ENCODE assay signal across 8 cellular contexts in genomic region chr5:956941-957729, GRCh38. TPM values are rescaled to one million over a fixed set of nuclear protein-coding genes. Genes with fewer than 3 reads are reported as not detected.
A peak's percentile ranks its signal among the peaks of the same experiment; 100 is the strongest.
DNase-seq lines count a peak whose midpoint lies in the region; ATAC-seq and TF ChIP-seq lines count a peak whose summit lies in the region.

No MANE protein-coding gene starts in this region.

- TF ChIP-seq POLR2A in spleen (IDR thresholded peaks at IDR 0.05): no peak

- DNase-seq in COLO829 (ENCODE audit: low spot score): peak; percentile 41
- peak; percentile 76 for DNase-seq in activated T-cell treated with anti-CD3 and anti-CD28 coated beads, Interleukin-2, amount 50 U/mL, for 48 hours
- DNase-seq in cardiac septum (ENCODE audit: low spot score): peak; percentile 74
- no peak for DNase-seq in spleen
- DNase-seq in SK-N-DZ (ENCODE audit: low spot score): no peak
- no peak for DNase-seq in NCI-H1694 treated with DMSO at 0.1 percent for 48 hours (lab: John Stamatoyannopoulos, UW)

- no peaks in the 10 kb centered on the region for H3K9me3 ChIP-seq in spleen

- peaks cover 0 to 39% (median 20%) of the 10 kb centered on the region in 6 donors for H3K4me1 ChIP-seq in spleen

- no peaks in the 10 kb centered on the region for H3K36me3 ChIP-seq in spleen

- H3K4me3 ChIP-seq in spleen: no peak overlapping the region

- H3K27ac ChIP-seq in spleen: peak overlapping the region in 7 of 8 donors; percentile 51 to 76 (median 68)

- 28 to 36% (median 31%) methylated on average over 15 to 25 of the region's 25 CpGs for WGBS in spleen, 5 donors

- H3K27me3 ChIP-seq in spleen (replicated peaks in 1 of 7): peaks cover 0 to 91% (median 12%) of the 10 kb centered on the region in 7 donors

- intact Hi-C loops in cardiac septum (cut with DNase I) (no loop called here), spleen (cut with DNase I; ENCODE audit: low total_unique reads) (no loop called here)

- TF ChIP-seq CTCF in spleen (IDR thresholded peaks at IDR 0.05 in 8 of 11, conservative IDR thresholded peaks at IDR 0.05 in 3 of 11): no peak

- ATAC-seq in GM19467 (IDR thresholded peaks at IDR 0.05; ENCODE audit: unreplicated experiment) (peak; percentile 63), HG03571 (IDR thresholded peaks at IDR 0.05; ENCODE audit: unreplicated experiment) (peak; percentile 56)

RNA-seq across cellular contexts. Expression of gene NKD2, which starts 51.5 kb away (rescaled TPM):
- 3.6 TPM for total RNA-seq in cardiac septum
- total RNA-seq in spleen: 10 to 100 TPM in 6 of 7 donors, 1 to 10 TPM in 1; 1.4 to 52.3 (median 17.9) TPM
- polyA plus RNA-seq in spleen: 10 to 100 TPM in 1 of 3 donors, 1 to 10 TPM in 2; 5.9 to 16.4 (median 7.0) TPM
- polyA plus RNA-seq in SK-N-DZ (2014; cell fraction: cytosol; rRNA removed): not detected in 2 replicates
- 0.24 and 0.30 TPM in 2 replicates for polyA plus RNA-seq in SK-N-DZ (2014; cell fraction: nucleus; rRNA removed)

Comparison
In these comparisons a context has a peak if more than half of its experiments do, and no peak if none do; other contexts are left out.
1. DNase-seq: peak in COLO829 (single experiment), activated T-cell treated with anti-CD3 and anti-CD28 coated beads, Interleukin-2, amount 50 U/mL, for 48 hours (2 of 2) and cardiac septum (single experiment); none in spleen (single experiment), SK-N-DZ (single experiment) and NCI-H1694 treated with DMSO at 0.1 percent for 48 hours (single experiment).